14 cellular contexts compared by ENCODE assay signal in genomic region chr1:76279387-76279748, GRCh38.
DNase-seq lines count a peak whose midpoint lies in the region.
"Had no signal": no experiment of that assay in that cellular context is flagged by ENCODE, and none has a peak within 500 bp of the region (broad histone marks: within the 10 kb centered on the region; RNA-seq: fewer than 3 reads in every experiment).

No MANE protein-coding gene starts in this region.

- CTCF ChIA-PET in activated CD4-positive, alpha-beta T cell treated with anti-CD3 and anti-CD28 coated beads, Interleukin-2, amount 10 ng/mL, durations not matched to agents 7 days and 5 days (lab: Charles Lee) = no interaction called here

- H3K36me3 Mint-ChIP-seq in activated CD4-positive, alpha-beta T cell treated with anti-CD3 and anti-CD28 coated beads, Interleukin-2, amount 10 ng/mL, durations not matched to agents 7 days and 5 days (ENCODE audit: low read depth) = no peaks in the 10 kb centered on the region

- DNase-seq in C1 segment of cervical spinal cord (lab: John Stamatoyannopoulos, UW) = peak in 9 of 14 donors; percentile 12 to 42 (median 31)
- DNase-seq in NCI-H69 (lab: John Stamatoyannopoulos, UW) = peak; percentile 22
- DNase-seq in globus pallidus (ENCODE audit: low spot score) = peak; percentile 55
- peak; percentile 46 for DNase-seq in retina
- DNase-seq in NOMO-1 treated with dmso at 0.1 percent for 144 hours (lab: John Stamatoyannopoulos, UW; ENCODE audit: unreplicated experiment) = no peak
- no peak for DNase-seq in kidney glomerular epithelial cell (lab: John Stamatoyannopoulos, UW)
- no peak for DNase-seq in activated CD4-positive, alpha-beta T cell treated with anti-CD3 and anti-CD28 coated beads, Interleukin-2, amount 10 ng/mL, durations not matched to agents 7 days and 5 days
- no peak for DNase-seq in amniotic stem cell (lab: John Stamatoyannopoulos, UW)
- DNase-seq: activated naive CD8-positive, alpha-beta T cell treated with anti-CD3 and anti-CD28 coated beads, Interleukin-2, amount 50 U/mL, for 24 hours; cerebellar nuclear complex; GDM1; HCEC 1CT; left colon had no signal

- H3K9me3 Mint-ChIP-seq in activated CD4-positive, alpha-beta T cell treated with anti-CD3 and anti-CD28 coated beads, Interleukin-2, amount 10 ng/mL, durations not matched to agents 7 days and 5 days = no peaks in the 10 kb centered on the region
- H3K9me3 Mint-ChIP-seq: activated naive CD8-positive, alpha-beta T cell treated with anti-CD3 and anti-CD28 coated beads, Interleukin-2, amount 50 U/mL, for 24 hours; T-helper 2 cell treated with Interferon-gamma antibody and Interleukin-4, amounts not matched to agents 5 μg/mL and 100 μg/mL, for 36 hours had no signal

- H3K27ac Mint-ChIP-seq in activated CD4-positive, alpha-beta T cell treated with anti-CD3 and anti-CD28 coated beads, Interleukin-2, amount 10 ng/mL, durations not matched to agents 7 days and 5 days = no peak overlapping the region
- H3K27ac Mint-ChIP-seq: activated naive CD8-positive, alpha-beta T cell treated with anti-CD3 and anti-CD28 coated beads, Interleukin-2, amount 50 U/mL, for 24 hours; T-helper 2 cell treated with Interferon-gamma antibody and Interleukin-4, amounts not matched to agents 5 μg/mL and 100 μg/mL, for 36 hours had no signal

- peaks cover 3% of the 10 kb centered on the region for H3K4me1 Mint-ChIP-seq in activated CD4-positive, alpha-beta T cell treated with anti-CD3 and anti-CD28 coated beads, Interleukin-2, amount 10 ng/mL, durations not matched to agents 7 days and 5 days
- H3K4me1 Mint-ChIP-seq: activated naive CD8-positive, alpha-beta T cell treated with anti-CD3 and anti-CD28 coated beads, Interleukin-2, amount 50 U/mL, for 24 hours had no signal

- H3K4me3 Mint-ChIP-seq in activated CD4-positive, alpha-beta T cell treated with anti-CD3 and anti-CD28 coated beads, Interleukin-2, amount 10 ng/mL, durations not matched to agents 7 days and 5 days = no peak overlapping the region
- H3K4me3 Mint-ChIP-seq: activated naive CD8-positive, alpha-beta T cell treated with anti-CD3 and anti-CD28 coated beads, Interleukin-2, amount 50 U/mL, for 24 hours; T-helper 2 cell treated with Interferon-gamma antibody and Interleukin-4, amounts not matched to agents 5 μg/mL and 100 μg/mL, for 36 hours had no signal

- no peaks in the 10 kb centered on the region for H3K27me3 Mint-ChIP-seq in activated CD4-positive, alpha-beta T cell treated with anti-CD3 and anti-CD28 coated beads, Interleukin-2, amount 10 ng/mL, durations not matched to agents 7 days and 5 days
- H3K27me3 Mint-ChIP-seq: activated naive CD8-positive, alpha-beta T cell treated with anti-CD3 and anti-CD28 coated beads, Interleukin-2, amount 50 U/mL, for 24 hours had no signal

- POLR2A ChIA-PET in activated CD4-positive, alpha-beta T cell treated with anti-CD3 and anti-CD28 coated beads, Interleukin-2, amount 10 ng/mL, durations not matched to agents 7 days and 5 days (lab: Charles Lee) = no interaction called here

Comparison
In these comparisons a context has a peak if more than half of its experiments do, and no peak if none do; other contexts are left out.
1. DNase-seq: peak in C1 segment of cervical spinal cord (9 of 14), NCI-H69 (single experiment), globus pallidus (single experiment) and retina (single experiment); none in NOMO-1 treated with dmso at 0.1 percent for 144 hours (single experiment), kidney glomerular epithelial cell (single experiment), activated CD4-positive, alpha-beta T cell treated with anti-CD3 and anti-CD28 coated beads, Interleukin-2, amount 10 ng/mL, durations not matched to agents 7 days and 5 days (single experiment) and amniotic stem cell (single experiment).